Comparison of ENCODE assay signal across 30 cellular contexts in genomic region chr3:188147782-188148181, GRCh38.
"Had no signal": no experiment of that assay in that cellular context is flagged by ENCODE, and none has a peak within 500 bp of the region (broad histone marks: within the 10 kb centered on the region; RNA-seq: fewer than 3 reads in every experiment).

No MANE protein-coding gene starts in this region.

- H3K27me3 ChIP-seq: ascending aorta, breast epithelium, cardiac muscle cell, dorsolateral prefrontal cortex had no signal

- DNase-seq: activated CD4-positive, alpha-beta memory T cell treated with anti-CD3 and anti-CD28 coated beads for 36 hours; activated CD4-positive, alpha-beta T cell treated with anti-CD3 and anti-CD28 coated beads for 36 hours; activated CD4-positive, alpha-beta T cell treated with anti-CD3 and anti-CD28 coated beads, Interleukin-2, amount 10 ng/mL, durations not matched to agents 24 days and 14 days; activated CD4-positive, CD25-positive, alpha-beta regulatory T cell; activated CD4-positive, CD25-positive, alpha-beta regulatory T cell treated with anti-CD3 and anti-CD28 coated beads, Interleukin-2, amount 50 U/mL, for 72 hours; activated CD8-positive, alpha-beta memory T cell treated with anti-CD3 and anti-CD28 coated beads, Interleukin-2, amount 10 ng/mL, durations not matched to agents 7 days and 5 days; activated CD8-positive, alpha-beta memory T cell treated with anti-CD3 and anti-CD28 coated beads, Interleukin-2, amount 50 U/mL, for 4 hours; activated CD8-positive, alpha-beta T cell treated with anti-CD3 and anti-CD28 coated beads, Interleukin-2, amount 10 ng/mL, durations not matched to agents 7 days and 5 days; activated gamma-delta T cell treated with Interleukin-2 at 50 U/mL for 16 hours; activated naive CD4-positive, alpha-beta T cell treated with anti-CD3 and anti-CD28 coated beads, Interleukin-2, amount 50 U/mL, for 16 hours; activated naive CD4-positive, alpha-beta T cell treated with Interleukin-2 at 50 U/mL for 16 hours; activated T-cell treated with anti-CD3 and anti-CD28 coated beads, Interleukin-2, amount 50 U/mL, for 1 hour; activated T-cell treated with anti-CD3 and anti-CD28 coated beads, Interleukin-2, amount 50 U/mL, for 48 hours; dorsolateral prefrontal cortex; effector memory CD4-positive, alpha-beta T cell; endodermal cell; foreskin fibroblast; head of caudate nucleus; hippocampal formation had no signal

- H3K36me3 Mint-ChIP-seq: activated CD4-positive, alpha-beta memory T cell treated with anti-CD3 and anti-CD28 coated beads for 36 hours; activated naive CD8-positive, alpha-beta T cell; brain had no signal

- H3K27ac ChIP-seq: ascending aorta, breast epithelium, cardiac muscle cell, coronary artery, dorsolateral prefrontal cortex had no signal

- H3K4me3 Mint-ChIP-seq: activated CD4-positive, alpha-beta memory T cell treated with anti-CD3 and anti-CD28 coated beads for 36 hours; activated CD4-positive, alpha-beta T cell treated with anti-CD3 and anti-CD28 coated beads for 36 hours; activated CD4-positive, alpha-beta T cell treated with anti-CD3 and anti-CD28 coated beads, Interleukin-2, amount 10 ng/mL, durations not matched to agents 24 days and 14 days; activated CD8-positive, alpha-beta memory T cell treated with anti-CD3 and anti-CD28 coated beads, Interleukin-2, amount 10 ng/mL, durations not matched to agents 7 days and 5 days; activated CD8-positive, alpha-beta T cell treated with anti-CD3 and anti-CD28 coated beads, Interleukin-2, amount 10 ng/mL, durations not matched to agents 7 days and 5 days; activated naive CD8-positive, alpha-beta T cell; brain; central memory CD8-positive, alpha-beta T cell; dendritic cell treated with granulocyte-macrophage colony-stimulating factor and Interleukin-4, amounts not matched to agents 40 ng/mL and 50 ng/mL, for 4 days; endodermal cell; T-helper 2 cell treated with Interferon-gamma antibody and Interleukin-4, amounts not matched to agents 5 μg/mL and 100 μg/mL, for 36 hours had no signal

- H3K36me3 ChIP-seq: ascending aorta, breast epithelium, cardiac muscle cell had no signal

- H3K27ac Mint-ChIP-seq: activated CD4-positive, alpha-beta memory T cell treated with anti-CD3 and anti-CD28 coated beads for 36 hours; activated CD4-positive, alpha-beta T cell treated with anti-CD3 and anti-CD28 coated beads for 36 hours; activated CD8-positive, alpha-beta memory T cell treated with anti-CD3 and anti-CD28 coated beads, Interleukin-2, amount 10 ng/mL, durations not matched to agents 7 days and 5 days; activated CD8-positive, alpha-beta T cell treated with anti-CD3 and anti-CD28 coated beads, Interleukin-2, amount 10 ng/mL, durations not matched to agents 7 days and 5 days; activated naive CD8-positive, alpha-beta T cell; brain; dendritic cell treated with granulocyte-macrophage colony-stimulating factor and Interleukin-4, amounts not matched to agents 40 ng/mL and 50 ng/mL, for 4 days; endodermal cell; T-helper 2 cell treated with Interferon-gamma antibody and Interleukin-4, amounts not matched to agents 5 μg/mL and 100 μg/mL, for 36 hours had no signal

- FAIRE-seq: frontal cortex had no signal

- H3K4me1 ChIP-seq: breast epithelium had no signal

- H3K27me3 Mint-ChIP-seq: activated CD4-positive, alpha-beta memory T cell treated with anti-CD3 and anti-CD28 coated beads for 36 hours; activated CD8-positive, alpha-beta memory T cell treated with anti-CD3 and anti-CD28 coated beads, Interleukin-2, amount 10 ng/mL, durations not matched to agents 7 days and 5 days; activated naive CD8-positive, alpha-beta T cell; brain; central memory CD8-positive, alpha-beta T cell had no signal

- H3K4me3 ChIP-seq: ascending aorta, breast epithelium, cardiac muscle cell, coronary artery, dorsolateral prefrontal cortex had no signal

- H3K9me3 Mint-ChIP-seq: activated CD4-positive, alpha-beta memory T cell treated with anti-CD3 and anti-CD28 coated beads for 36 hours; brain; central memory CD8-positive, alpha-beta T cell; endodermal cell; T-helper 2 cell treated with Interferon-gamma antibody and Interleukin-4, amounts not matched to agents 5 μg/mL and 100 μg/mL, for 36 hours had no signal

- H3K9me3 ChIP-seq: ascending aorta, breast epithelium had no signal

- ATAC-seq: activated CD4-positive, alpha-beta T cell treated with anti-CD3 and anti-CD28 coated beads for 36 hours; activated CD8-positive, alpha-beta memory T cell treated with anti-CD3 and anti-CD28 coated beads, Interleukin-2, amount 10 ng/mL, durations not matched to agents 7 days and 5 days; activated CD8-positive, alpha-beta T cell treated with anti-CD3 and anti-CD28 coated beads, Interleukin-2, amount 10 ng/mL, durations not matched to agents 7 days and 5 days; esophagus mucosa had no signal
